ENCODE assay signal across 11 cellular contexts in the genomic region with DNA sequence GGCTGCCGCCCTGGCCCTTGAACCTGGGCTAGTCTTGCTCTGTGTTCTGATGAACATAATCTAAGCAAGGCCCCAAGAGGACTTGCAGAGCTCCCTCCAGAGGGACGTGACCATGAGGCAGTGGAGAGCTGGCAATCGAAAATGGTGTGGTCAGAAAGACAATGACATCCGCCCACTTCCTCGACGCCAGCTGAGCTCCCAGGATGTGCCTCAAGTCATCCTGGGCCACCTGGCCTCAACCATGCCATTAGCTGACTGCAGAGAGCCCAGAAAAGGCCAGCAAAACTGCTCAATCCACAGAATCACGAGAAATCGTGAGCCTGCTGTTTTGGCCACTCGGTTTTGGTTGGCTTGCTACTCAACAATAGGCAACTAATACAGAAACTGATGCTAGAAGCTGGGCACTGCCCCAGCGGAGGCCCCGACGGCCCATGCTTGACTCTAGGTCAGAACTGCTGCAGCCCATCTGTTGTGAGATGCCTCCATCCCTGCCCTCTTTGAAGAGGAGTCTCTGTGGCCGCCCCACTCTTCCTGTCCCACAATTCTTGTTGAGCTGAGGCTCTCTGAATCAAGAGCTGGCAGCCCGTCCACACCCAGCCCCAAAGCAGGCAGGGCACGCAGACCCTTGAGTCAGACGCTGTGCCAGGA. TPM values are rescaled to one million over a fixed set of nuclear protein-coding genes. Genes with fewer than 3 reads are reported as not detected.
DNase-seq lines count a peak whose midpoint lies in the region; ATAC-seq, FAIRE-seq and TF ChIP-seq lines count a peak whose summit lies in the region.
"Had no signal": no experiment of that assay in that cellular context is flagged by ENCODE, and none has a peak within 500 bp of the region (broad histone marks: within the 10 kb centered on the region; RNA-seq: fewer than 3 reads in every experiment).

No MANE protein-coding gene starts in this region.

- no peaks in the 10 kb centered on the region for H3K9me3 Mint-ChIP-seq in IgD-negative memory B cell
- H3K9me3 Mint-ChIP-seq in neural progenitor cell, result peaks cover 6% of the 10 kb centered on the region
- no peaks in the 10 kb centered on the region for H3K9me3 Mint-ChIP-seq in progenitor cell of endocrine pancreas (ENCODE audit: low read depth)

- H3K36me3 Mint-ChIP-seq in IgD-negative memory B cell, result peaks cover 2% of the 10 kb centered on the region
- H3K36me3 Mint-ChIP-seq in neural progenitor cell, result peaks cover 20% of the 10 kb centered on the region
- H3K36me3 Mint-ChIP-seq in progenitor cell of endocrine pancreas (ENCODE audit: insufficient read depth), result peaks cover 2% of the 10 kb centered on the region

- FAIRE-seq in frontal cortex (lab: Jason Lieb, UNC), result no peak
- FAIRE-seq: TTC549 had no signal

- no peak overlapping the region for H2AFZ ChIP-seq in neural progenitor cell (replicated peaks)

- peaks cover 67 to 77% (median 72%) of the 10 kb centered on the region in 3 donors for H3K4me1 Mint-ChIP-seq in IgD-negative memory B cell
- H3K4me1 Mint-ChIP-seq in neural progenitor cell, result peaks cover 74% of the 10 kb centered on the region
- peaks cover 45% of the 10 kb centered on the region for H3K4me1 Mint-ChIP-seq in progenitor cell of endocrine pancreas (ENCODE audit: low read depth)

- H4K20me1 ChIP-seq in neural progenitor cell (ENCODE audit: low read depth), result peaks cover 100% of the 10 kb centered on the region

- no peaks in the 10 kb centered on the region for H3K36me3 ChIP-seq in neural progenitor cell
- H3K36me3 ChIP-seq: breast epithelium had no signal

- no peaks in the 10 kb centered on the region for H3K9me3 ChIP-seq in neural progenitor cell (ENCODE audit: low read depth)
- H3K9me3 ChIP-seq: breast epithelium had no signal

- H3K4me3 ChIP-seq in neural progenitor cell, result no peak overlapping the region

- H3K27me3 Mint-ChIP-seq in IgD-negative memory B cell (no peaks in the 10 kb centered on the region), neural progenitor cell (ENCODE audit: insufficient read depth, low read depth) (peaks cover 2% of the 10 kb centered on the region), progenitor cell of endocrine pancreas (no peaks in the 10 kb centered on the region)

- DNase-seq in neural progenitor cell (ENCODE audit: low spot score) (no peak), progenitor cell of endocrine pancreas (ENCODE audit: low spot score, unreplicated experiment) (no peak), frontal cortex (ENCODE audit: low spot score in 2 of 2) (no peak), NCI-H524 (lab: John Stamatoyannopoulos, UW) (no peak), Kasumi-1 (lab: John Stamatoyannopoulos, UW) (no peak)
- DNase-seq: NCI-H524 treated with DMSO at 0.1 percent for 48 hours had no signal

- H3K9ac ChIP-seq in neural progenitor cell, result no peak overlapping the region

- H3K4me1 ChIP-seq in neural progenitor cell, result peaks cover 32% of the 10 kb centered on the region

- H3K27ac ChIP-seq in neural progenitor cell, result no peak overlapping the region

- peak overlapping the region; percentile 73 to 96 (median 90) for H3K27ac Mint-ChIP-seq in IgD-negative memory B cell
- H3K27ac Mint-ChIP-seq in neural progenitor cell, result peak overlapping the region; percentile 50
- no peak overlapping the region for H3K27ac Mint-ChIP-seq in progenitor cell of endocrine pancreas

- peak overlapping the region in 2 of 4 donors; percentile 68 to 84 for H3K4me3 Mint-ChIP-seq in IgD-negative memory B cell
- no peak overlapping the region for H3K4me3 Mint-ChIP-seq in neural progenitor cell
- H3K4me3 Mint-ChIP-seq in progenitor cell of endocrine pancreas (ENCODE audit: low read depth), result no peak overlapping the region

- no peak overlapping the region for H3K4me2 ChIP-seq in neural progenitor cell

- peaks cover 100% of the 10 kb centered on the region for H3K79me2 ChIP-seq in neural progenitor cell (ENCODE audit: low read depth)

- no peaks in the 10 kb centered on the region for H3F3A ChIP-seq in neural progenitor cell (ENCODE audit: low read depth)

- H3K27me3 ChIP-seq in neural progenitor cell, result no peaks in the 10 kb centered on the region
- H3K27me3 ChIP-seq: breast epithelium had no signal

- TF ChIP-seq CTCF in neural progenitor cell (IDR thresholded peaks at IDR 0.05) (no peak), progenitor cell of endocrine pancreas (IDR thresholded peaks at IDR 0.05; ENCODE audit: unreplicated experiment) (no peak)

- ATAC-seq in GM18858 (IDR thresholded peaks at IDR 0.05; ENCODE audit: unreplicated experiment) (peak; percentile 32), GM21717 (IDR thresholded peaks at IDR 0.05; ENCODE audit: unreplicated experiment) (peak; percentile 44)

RNA-seq across cellular contexts. Expression of gene STK24, which starts 53.3 kb away (rescaled TPM):
- 22.9 TPM for polyA plus RNA-seq in IgD-negative memory B cell
- total RNA-seq in neural progenitor cell (ENCODE audit: low replicate concordance) (144 and 330 TPM in 2 replicates), progenitor cell of endocrine pancreas (105 and 113 TPM in 2 replicates), frontal cortex (26.1 TPM)
